ENCODE assay signal across 8 cellular contexts in the genomic region with DNA sequence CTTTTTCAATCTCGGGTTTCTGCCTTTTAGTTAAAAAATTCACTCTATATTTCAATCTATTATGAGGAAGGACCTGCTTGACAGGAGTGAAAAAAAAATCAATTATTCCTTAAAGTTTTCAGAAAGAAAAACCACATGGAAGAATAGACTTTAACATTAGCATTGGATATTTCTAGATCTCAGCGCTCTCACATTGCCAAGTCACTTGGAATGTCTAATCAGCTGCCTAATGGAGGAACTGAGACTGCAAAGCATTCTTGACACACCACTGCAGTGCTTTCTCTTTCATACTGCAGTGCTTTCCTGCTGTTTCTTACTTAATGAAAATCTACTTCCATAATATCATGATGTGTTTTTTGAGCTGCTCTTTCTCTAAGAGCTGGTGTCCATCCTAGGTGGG. TPM values are rescaled to one million over a fixed set of nuclear protein-coding genes. Genes with fewer than 3 reads are reported as not detected.
A peak's percentile ranks its signal among the peaks of the same experiment; 100 is the strongest.
DNase-seq lines count a peak whose midpoint lies in the region; ATAC-seq and TF ChIP-seq lines count a peak whose summit lies in the region.

No MANE protein-coding gene starts in this region.

- no peaks in the 10 kb centered on the region for H3K9me3 ChIP-seq in endodermal cell (ENCODE audit: control insufficient read depth, low read length)

- TF ChIP-seq CTCF in endodermal cell (conservative IDR thresholded peaks at IDR 0.05) = no peak

- no peaks in the 10 kb centered on the region for H3K27me3 ChIP-seq in endodermal cell (ENCODE audit: control insufficient read depth, insufficient read depth, low read length, poor library complexity, severe bottlenecking)

- H3K4me3 ChIP-seq in endodermal cell (ENCODE audit: low read length) = no peak overlapping the region

- ATAC-seq in GM19035 (IDR thresholded peaks at IDR 0.05; ENCODE audit: unreplicated experiment) (peak; percentile 61), HG03196 (IDR thresholded peaks at IDR 0.05; ENCODE audit: unreplicated experiment) (peak; percentile 51)

- DNase-seq in AG08396 (ENCODE audit: low spot score) (peak; percentile 72), astrocyte of the hippocampus (ENCODE audit: low read depth, low spot score) (peak; percentile 69), midbrain (lab: John Stamatoyannopoulos, UW) (peak; percentile 29), DMS 273 treated with DMSO at 0.1 percent for 48 hours (lab: John Stamatoyannopoulos, UW) (no peak), COLO829 (ENCODE audit: low spot score) (no peak), endodermal cell (no peak)

- no peak overlapping the region for H3K9ac ChIP-seq in endodermal cell (ENCODE audit: extremely low read depth, low read length, poor library complexity, severe bottlenecking)

- H3K36me3 Mint-ChIP-seq in endodermal cell (ENCODE audit: low read depth) = no peaks in the 10 kb centered on the region

- 92 to 94% methylated on average over 1 to 2 of the region's 2 CpGs for WGBS in endodermal cell (ENCODE audit: insufficient coverage in 1 of 2, insufficient read length in 1 of 2), 2 experiments

- no peaks in the 10 kb centered on the region for H3K9me3 Mint-ChIP-seq in endodermal cell

- H3K4me3 Mint-ChIP-seq in endodermal cell = no peak overlapping the region

- H3K4me1 Mint-ChIP-seq in endodermal cell = peaks cover 3% of the 10 kb centered on the region

- H3K4me1 ChIP-seq in endodermal cell (ENCODE audit: control insufficient read depth, insufficient read depth, low read length) = no peaks in the 10 kb centered on the region

- no peak overlapping the region for H3K27ac ChIP-seq in endodermal cell (ENCODE audit: low read depth, low read length)

- peaks cover 6% of the 10 kb centered on the region for H3K27me3 Mint-ChIP-seq in endodermal cell (ENCODE audit: insufficient read depth)

- H3K36me3 ChIP-seq in endodermal cell (ENCODE audit: control insufficient read depth, insufficient read depth, low read length) = no peaks in the 10 kb centered on the region

- H3K27ac Mint-ChIP-seq in endodermal cell = no peak overlapping the region

RNA-seq across cellular contexts. Expression of gene MCM3, which starts 20.4 kb away (rescaled TPM):
- total RNA-seq in endodermal cell = 100 to 1,000 TPM; 168 to 172 TPM
- polyA plus RNA-seq in endodermal cell (2013, experiment 1 of 2) = 115 TPM
- polyA plus RNA-seq in endodermal cell (2013, experiment 2 of 2) = 102 TPM

RNA-seq across cellular contexts. Expression of gene PAQR8, which starts 57.0 kb away (rescaled TPM):
- 1 to 10 TPM; 5.9 to 6.7 TPM for total RNA-seq in endodermal cell
- 11.0 TPM for polyA plus RNA-seq in endodermal cell (2013, experiment 1 of 2)
- 11.9 TPM for polyA plus RNA-seq in endodermal cell (2013, experiment 2 of 2)

Comparison
In these comparisons a context has a peak if more than half of its experiments do, and no peak if none do; other contexts are left out.
1. DNase-seq: peak in AG08396 (single experiment), astrocyte of the hippocampus (single experiment) and midbrain (single experiment); none in DMS 273 treated with DMSO at 0.1 percent for 48 hours (single experiment), COLO829 (single experiment) and endodermal cell (single experiment).